In genomic region chr4:1152284-1152683, GRCh38 we compare ENCODE assay signal across 18 cellular contexts.
"Had no signal": no experiment of that assay in that cellular context is flagged by ENCODE, and none has a peak within 500 bp of the region (broad histone marks: within the 10 kb centered on the region; RNA-seq: fewer than 3 reads in every experiment).

No MANE protein-coding gene starts in this region.

- H3K27ac ChIP-seq: epithelial cell of prostate, esophagus muscularis mucosa, gastrocnemius medialis, neutrophil, right atrium auricular region, sigmoid colon, skin epidermis, stomach, thoracic aorta, transverse colon had no signal

- H3K9me3 ChIP-seq: esophagus muscularis mucosa, gastrocnemius medialis, neutrophil, right atrium auricular region, sigmoid colon, thoracic aorta, transverse colon had no signal

- H3K36me3 ChIP-seq: esophagus muscularis mucosa, gastrocnemius medialis, neutrophil, right atrium auricular region, sigmoid colon, stomach, thoracic aorta, transverse colon had no signal

- DNase-seq: cortex of kidney; effector memory CD8-positive, alpha-beta T cell; gastrocnemius medialis; mammary epithelial cell; naive thymus-derived CD4-positive, alpha-beta T cell; nephron progenitor cell; sigmoid colon; stimulated activated naive CD4-positive, alpha-beta T cell; stomach; substantia nigra; transverse colon had no signal

- H3K4me3 ChIP-seq: esophagus muscularis mucosa, gastrocnemius medialis, right atrium auricular region, sigmoid colon, skin epidermis, stomach, thoracic aorta, transverse colon had no signal

- ATAC-seq: effector memory CD8-positive, alpha-beta T cell; gastrocnemius medialis; left lobe of liver; naive thymus-derived CD4-positive, alpha-beta T cell had no signal

- H3K27me3 ChIP-seq: right atrium auricular region, sigmoid colon, transverse colon had no signal
